Comparison of ENCODE assay signal across 15 cellular contexts in genomic region chr12:80056845-80057244, GRCh38. TPM values are rescaled to one million over a fixed set of nuclear protein-coding genes. Genes with fewer than 3 reads are reported as not detected.
DNase-seq lines count a peak whose midpoint lies in the region; TF ChIP-seq lines count a peak whose summit lies in the region.
"Had no signal": no experiment of that assay in that cellular context is flagged by ENCODE, and none has a peak within 500 bp of the region (broad histone marks: within the 10 kb centered on the region; RNA-seq: fewer than 3 reads in every experiment).

No MANE protein-coding gene starts in this region.

- TF ChIP-seq CTCF in ascending aorta (IDR thresholded peaks at IDR 0.05) (no peak), left ventricle myocardium inferior (IDR thresholded peaks at IDR 0.05; ENCODE audit: borderline replicate concordance) (no peak), tibial artery (IDR thresholded peaks at IDR 0.05) (no peak)

- peak overlapping the region; percentile 13 to 53 for H3K27ac ChIP-seq in ascending aorta
- H3K27ac ChIP-seq in left ventricle myocardium inferior (replicated peaks), result peak overlapping the region; percentile 29
- peak overlapping the region; percentile 8 to 36 for H3K27ac ChIP-seq in tibial artery
- H3K27ac ChIP-seq: 22Rv1; BLaER1 treated with 17β-estradiol and CSF1 and Interleukin-3, amounts not matched to agents 10 nM and 100 nM had no signal

- H3K4me1 ChIP-seq in ascending aorta, result peaks cover 0 to 18% of the 10 kb centered on the region in 2 donors
- peaks cover 22% of the 10 kb centered on the region for H3K4me1 ChIP-seq in left ventricle myocardium inferior
- peaks cover 0 to 34% (median 6%) of the 10 kb centered on the region in 4 donors for H3K4me1 ChIP-seq in tibial artery
- H3K4me1 ChIP-seq: BLaER1 treated with 17β-estradiol and CSF1 and Interleukin-3, amounts not matched to agents 10 nM and 100 nM had no signal

- intact Hi-C loops in ascending aorta (cut with DNase I) (loop anchor here (10.0 kb wide), 2 partner anchors 232 to 652 kb away; no protein-coding TSS in a partner anchor), left ventricle myocardium inferior (cut with micrococcal nuclease) (loop anchor here (2.0 kb wide), 1 partner anchor 62 kb away; no protein-coding TSS in a partner anchor), tibial artery (cut with DNase I; ENCODE audit: low total_unique reads) (loop anchor here (10.0 kb wide), 1 partner anchor 122 kb away; the partner anchor contains the start of gene PPP1R12A)

- H3K9me3 ChIP-seq in ascending aorta (no peaks in the 10 kb centered on the region), left ventricle myocardium inferior (replicated peaks) (no peaks in the 10 kb centered on the region), tibial artery (no peaks in the 10 kb centered on the region)
- H3K9me3 ChIP-seq: BLaER1 treated with 17β-estradiol and CSF1 and Interleukin-3, amounts not matched to agents 10 nM and 100 nM had no signal

- H3K27me3 ChIP-seq in ascending aorta (no peaks in the 10 kb centered on the region), left ventricle myocardium inferior (ENCODE audit: low read depth) (no peaks in the 10 kb centered on the region), tibial artery (no peaks in the 10 kb centered on the region)
- H3K27me3 ChIP-seq: BLaER1 treated with 17β-estradiol and CSF1 and Interleukin-3, amounts not matched to agents 10 nM and 100 nM had no signal

- H3K36me3 ChIP-seq in ascending aorta (no peaks in the 10 kb centered on the region), left ventricle myocardium inferior (no peaks in the 10 kb centered on the region), tibial artery (no peaks in the 10 kb centered on the region)
- H3K36me3 ChIP-seq: BLaER1 treated with 17β-estradiol and CSF1 and Interleukin-3, amounts not matched to agents 10 nM and 100 nM had no signal

- H3K4me3 ChIP-seq in ascending aorta (no peak overlapping the region), left ventricle myocardium inferior (no peak overlapping the region), tibial artery (no peak overlapping the region)
- H3K4me3 ChIP-seq: BLaER1 treated with 17β-estradiol and CSF1 and Interleukin-3, amounts not matched to agents 10 nM and 100 nM had no signal

- DNase-seq in NCI-H1092 treated with DMSO at 0.1 percent for 48 hours (lab: John Stamatoyannopoulos, UW) (peak; percentile 9), NCI-H1092 (lab: John Stamatoyannopoulos, UW) (no peak), ascending aorta (ENCODE audit: low spot score in 2 of 2) (no peak), left ventricle myocardium inferior (no peak), tibial artery (peak in 1 of 2 donors; percentile 26), HPDE6-E6E7 (ENCODE audit: extremely low spot score) (no peak), RPMI8226 (no peak), GF-D8 (lab: John Stamatoyannopoulos, UW) (no peak)
- DNase-seq: DMS53; naive thymus-derived CD4-positive, alpha-beta T cell; NCI-H1930; NCI-H748 treated with DMSO at 0.1 percent for 48 hours had no signal

RNA-seq across cellular contexts. Expression of gene OTOGL, which starts 42.5 kb away (rescaled TPM):
- not detected for total RNA-seq in ascending aorta
- total RNA-seq in left ventricle myocardium inferior, result 0.27 TPM
- total RNA-seq: activated CD8-positive, alpha-beta memory T cell treated with anti-CD3 and anti-CD28 coated beads for 36 hours; naive thymus-derived CD4-positive, alpha-beta T cell had no signal
